ENCODE assay signal across 15 cellular contexts in genomic region chr5:151414536-151414935, GRCh38. TPM values are rescaled to one million over a fixed set of nuclear protein-coding genes. Genes with fewer than 3 reads are reported as not detected.
A peak's percentile ranks its signal among the peaks of the same experiment; 100 is the strongest.
DNase-seq lines count a peak whose midpoint lies in the region; ATAC-seq and TF ChIP-seq lines count a peak whose summit lies in the region.
"Had no signal": no experiment of that assay in that cellular context is flagged by ENCODE, and none has a peak within 500 bp of the region (broad histone marks: within the 10 kb centered on the region; RNA-seq: fewer than 3 reads in every experiment).

No MANE protein-coding gene starts in this region.

- peaks cover 12% of the 10 kb centered on the region for H3K27me3 Mint-ChIP-seq in activated CD4-positive, alpha-beta memory T cell treated with anti-CD3 and anti-CD28 coated beads for 36 hours

- POLR2A ChIA-PET in activated CD4-positive, alpha-beta memory T cell treated with anti-CD3 and anti-CD28 coated beads for 36 hours (lab: Charles Lee) = no interaction called here

- no peaks in the 10 kb centered on the region for H3K4me1 Mint-ChIP-seq in activated CD4-positive, alpha-beta memory T cell treated with anti-CD3 and anti-CD28 coated beads for 36 hours (ENCODE audit: low read depth)
- H3K4me1 Mint-ChIP-seq: CD4-positive, CD25-positive, alpha-beta regulatory T cell; GM23338 had no signal

- ATAC-seq in gastrocnemius medialis = peak; percentile 70 to 91
- ATAC-seq in HG03432 (IDR thresholded peaks at IDR 0.05; ENCODE audit: unreplicated experiment) = no peak
- ATAC-seq: CD8-positive, alpha-beta T cell; GM23338; HCT116 had no signal

- no peak overlapping the region for H3K4me3 Mint-ChIP-seq in activated CD4-positive, alpha-beta memory T cell treated with anti-CD3 and anti-CD28 coated beads for 36 hours
- H3K4me3 Mint-ChIP-seq: CD4-positive, CD25-positive, alpha-beta regulatory T cell; CD8-positive, alpha-beta T cell; GM23338; H9 had no signal

- H3K4me3 ChIP-seq in gastrocnemius medialis = no peak overlapping the region
- H3K4me3 ChIP-seq: GM23338 had no signal

- TF ChIP-seq CTCF in VCaP (conservative IDR thresholded peaks at IDR 0.05) = no peak
- no peak for TF ChIP-seq CTCF in gastrocnemius medialis (IDR thresholded peaks at IDR 0.05 in 4 of 5, conservative IDR thresholded peaks at IDR 0.05 in 1 of 5)

- peaks cover 0 to 16% of the 10 kb centered on the region in 2 donors for H3K4me1 ChIP-seq in gastrocnemius medialis

- no peak for TF ChIP-seq POLR2A in gastrocnemius medialis (IDR thresholded peaks at IDR 0.05)

- H3K36me3 Mint-ChIP-seq in activated CD4-positive, alpha-beta memory T cell treated with anti-CD3 and anti-CD28 coated beads for 36 hours = no peaks in the 10 kb centered on the region
- H3K36me3 Mint-ChIP-seq: CD4-positive, CD25-positive, alpha-beta regulatory T cell; CD8-positive, alpha-beta T cell had no signal

- intact Hi-C loops in gastrocnemius medialis (cut with DNase I; ENCODE audit: low total_unique reads) = no loop called here
- intact Hi-C loops in activated CD4-positive, alpha-beta memory T cell treated with anti-CD3 and anti-CD28 coated beads for 36 hours (cut with micrococcal nuclease) = no loop called here

- H3K27me3 ChIP-seq in gastrocnemius medialis = no peaks in the 10 kb centered on the region

- CTCF ChIA-PET in activated CD4-positive, alpha-beta memory T cell treated with anti-CD3 and anti-CD28 coated beads for 36 hours (lab: Charles Lee) = no interaction called here

- in situ Hi-C loops in G401 (cut with HindIII; ENCODE audit: low sequenced_read_pairs) (no loop called here), gastrocnemius medialis (cut with MboI; ENCODE audit: low sequenced_read_pairs in 4 of 4) (no loop called here)

- H3K27ac Mint-ChIP-seq in activated CD4-positive, alpha-beta memory T cell treated with anti-CD3 and anti-CD28 coated beads for 36 hours = no peak overlapping the region
- H3K27ac Mint-ChIP-seq: CD4-positive, CD25-positive, alpha-beta regulatory T cell; CD8-positive, alpha-beta T cell; GM23338; H9 had no signal

- H3K27ac ChIP-seq in VCaP (peak overlapping the region; percentile 72), gastrocnemius medialis (peak overlapping the region; percentile 41 to 82 (median 63))

- DNase-seq in G401 (ENCODE audit: low spot score) (peak; percentile 97), cerebellum (ENCODE audit: low spot score) (peak; percentile 67), gastrocnemius medialis (peak in 1 of 2 donors; percentile 32), islet precursor cell (no peak)
- no peak for DNase-seq in activated CD4-positive, alpha-beta memory T cell treated with anti-CD3 and anti-CD28 coated beads for 36 hours
- DNase-seq: CD4-positive, CD25-positive, alpha-beta regulatory T cell; CD8-positive, alpha-beta T cell; DMS 273 treated with DMSO at 0.1 percent for 48 hours; EL; GF-D8; H9 had no signal

- H3K36me3 ChIP-seq in gastrocnemius medialis = no peaks in the 10 kb centered on the region

- no peaks in the 10 kb centered on the region for H3K9me3 ChIP-seq in gastrocnemius medialis

- peaks cover 24% of the 10 kb centered on the region for H3K9me3 Mint-ChIP-seq in activated CD4-positive, alpha-beta memory T cell treated with anti-CD3 and anti-CD28 coated beads for 36 hours

RNA-seq across cellular contexts. Expression of gene SLC36A1, which starts 32.9 kb away (rescaled TPM):
- total RNA-seq in G401 (2014; rRNA removed; shearing (Covaris generic)) = 2.0 and 4.4 TPM in 2 replicates
- 14.1 TPM for total RNA-seq in cerebellum
- total RNA-seq in gastrocnemius medialis = 10 to 100 TPM in 2 of 4 donors, 1 to 10 TPM in 2; 4.6 to 14.7 (median 8.5) TPM
- total RNA-seq in activated CD4-positive, alpha-beta memory T cell treated with anti-CD3 and anti-CD28 coated beads for 36 hours = 1 to 10 TPM; 3.8 to 3.9 TPM

Comparison
In these comparisons a context has a peak if more than half of its experiments do, and no peak if none do; other contexts are left out.
1. DNase-seq: peak in G401 (single experiment) and cerebellum (single experiment); none in islet precursor cell (single experiment) and activated CD4-positive, alpha-beta memory T cell treated with anti-CD3 and anti-CD28 coated beads for 36 hours (single experiment).